14 cellular contexts compared by ENCODE assay signal in genomic region chr14:104697317-104697703, GRCh38. TPM values are rescaled to one million over a fixed set of nuclear protein-coding genes. Genes with fewer than 3 reads are reported as not detected.
A peak's percentile ranks its signal among the peaks of the same experiment; 100 is the strongest.
DNase-seq lines count a peak whose midpoint lies in the region; ATAC-seq, FAIRE-seq and TF ChIP-seq lines count a peak whose summit lies in the region.
"Had no signal": no experiment of that assay in that cellular context is flagged by ENCODE, and none has a peak within 500 bp of the region (broad histone marks: within the 10 kb centered on the region; RNA-seq: fewer than 3 reads in every experiment).

No MANE protein-coding gene starts in this region.

- TF ChIP-seq CTCF in right atrium auricular region (IDR thresholded peaks at IDR 0.05) (no peak), upper lobe of left lung (IDR thresholded peaks at IDR 0.05) (no peak)

- peaks cover 3% of the 10 kb centered on the region for H3K36me3 ChIP-seq in right atrium auricular region
- peaks cover 0 to 13% (median 0%) of the 10 kb centered on the region in 3 experiments for H3K36me3 ChIP-seq in naive thymus-derived CD4-positive, alpha-beta T cell (ENCODE audit: control insufficient read depth in 2 of 3, insufficient read depth in 3 of 3, low read length in 3 of 3)
- peaks cover 0 to 27% (median 19%) of the 10 kb centered on the region in 4 donors for H3K36me3 ChIP-seq in upper lobe of left lung
- H3K36me3 ChIP-seq: pancreas had no signal

- 88 to 92% methylated on average over 5 to 8 of the region's 10 CpGs for WGBS in upper lobe of left lung, 2 donors

- H3K4me1 ChIP-seq in right atrium auricular region: peaks cover 0 to 93% of the 10 kb centered on the region in 2 donors
- H3K4me1 ChIP-seq in naive thymus-derived CD4-positive, alpha-beta T cell (ENCODE audit: control insufficient read depth in 2 of 2, insufficient read depth in 2 of 2, low read length in 2 of 2): peaks cover 13 to 29% of the 10 kb centered on the region in 2 donors
- H3K4me1 ChIP-seq in upper lobe of left lung: peaks cover 63 to 81% (median 72%) of the 10 kb centered on the region in 4 donors
- H3K4me1 ChIP-seq: pancreas had no signal

- no peaks in the 10 kb centered on the region for H3K9me3 ChIP-seq in right atrium auricular region
- no peaks in the 10 kb centered on the region for H3K9me3 ChIP-seq in naive thymus-derived CD4-positive, alpha-beta T cell (ENCODE audit: control insufficient read depth in 2 of 3, low read length in 3 of 3)
- no peaks in the 10 kb centered on the region for H3K9me3 ChIP-seq in upper lobe of left lung
- H3K9me3 ChIP-seq: pancreas, SJSA1 had no signal

- H3K27me3 ChIP-seq in right atrium auricular region (no peaks in the 10 kb centered on the region), upper lobe of left lung (no peaks in the 10 kb centered on the region)
- H3K27me3 ChIP-seq in naive thymus-derived CD4-positive, alpha-beta T cell (ENCODE audit: control insufficient read depth in 2 of 2, insufficient read depth in 2 of 2, low read length in 2 of 2): no peaks in the 10 kb centered on the region
- H3K27me3 ChIP-seq: pancreas, SJSA1 had no signal

- no peak overlapping the region for H3K4me3 ChIP-seq in right atrium auricular region
- no peak overlapping the region for H3K4me3 ChIP-seq in naive thymus-derived CD4-positive, alpha-beta T cell (ENCODE audit: low read length)
- H3K4me3 ChIP-seq in upper lobe of left lung: no peak overlapping the region
- H3K4me3 ChIP-seq: pancreas, SJSA1 had no signal

- no peaks in the 10 kb centered on the region for H3K9me3 Mint-ChIP-seq in naive thymus-derived CD4-positive, alpha-beta T cell
- H3K9me3 Mint-ChIP-seq: mesothelial cell of epicardium had no signal

- H3K4me1 Mint-ChIP-seq in naive thymus-derived CD4-positive, alpha-beta T cell: peaks cover 8 to 37% (median 26%) of the 10 kb centered on the region in 7 donors

- H3K27me3 Mint-ChIP-seq in naive thymus-derived CD4-positive, alpha-beta T cell: no peaks in the 10 kb centered on the region

- peaks cover 0 to 3% (median 0%) of the 10 kb centered on the region in 5 donors for H3K36me3 Mint-ChIP-seq in naive thymus-derived CD4-positive, alpha-beta T cell

- intact Hi-C loops in cardiac septum (cut with DNase I): loop anchor here (5.0 kb wide), 1 partner anchor 40 kb away; no protein-coding TSS in a partner anchor
- intact Hi-C loops in naive thymus-derived CD4-positive, alpha-beta T cell (cut with micrococcal nuclease): no loop called here

- POLR2A ChIA-PET in naive thymus-derived CD4-positive, alpha-beta T cell (lab: Charles Lee): interaction anchor here (1.2 kb wide), 1 partner anchor 20 kb away, joined by 5 read pairs; no protein-coding TSS in a partner anchor

- CTCF ChIA-PET in naive thymus-derived CD4-positive, alpha-beta T cell (lab: Charles Lee): no interaction called here

- no peak for ATAC-seq in naive thymus-derived CD4-positive, alpha-beta T cell
- ATAC-seq in upper lobe of left lung (ENCODE audit: low FRiP score in 2 of 2) (no peak), GM19023 (IDR thresholded peaks at IDR 0.05; ENCODE audit: unreplicated experiment) (no peak)

- no peak for FAIRE-seq in GM19239 (lab: Jason Lieb, UNC)
- FAIRE-seq: pancreas, TTC549 had no signal

- no peak for DNase-seq in right atrium auricular region (ENCODE audit: low spot score)
- DNase-seq in cardiac septum (ENCODE audit: low spot score): no peak
- DNase-seq in naive thymus-derived CD4-positive, alpha-beta T cell: no peak
- peak in 1 of 2 donors; percentile 81 for DNase-seq in upper lobe of left lung
- DNase-seq in Ammon's horn (ENCODE audit: low spot score): no peak
- no peak for DNase-seq in GM19239 (ENCODE audit: insufficient read length, low spot score)
- DNase-seq: activated CD4-positive, alpha-beta T cell treated with anti-CD3 and anti-CD28 coated beads, Interleukin-2, amount 50 U/mL, for 4 hours; NCI-H446 treated with DMSO at 0.1 percent for 48 hours; pancreas had no signal

- peak overlapping the region in 7 of 9 donors; percentile 25 to 94 (median 68) for H3K27ac Mint-ChIP-seq in naive thymus-derived CD4-positive, alpha-beta T cell

- H3K27ac ChIP-seq in right atrium auricular region: peak overlapping the region; percentile 14 to 61
- H3K27ac ChIP-seq in cingulate gyrus (ENCODE audit: low read depth, low read length): peak overlapping the region; percentile 97
- peak overlapping the region; percentile 45 for H3K27ac ChIP-seq in naive thymus-derived CD4-positive, alpha-beta T cell (ENCODE audit: low read depth, low read length)
- peak overlapping the region in 3 of 4 donors; percentile 69 to 88 (median 72) for H3K27ac ChIP-seq in upper lobe of left lung
- H3K27ac ChIP-seq: pancreas, SJSA1 had no signal

- H3K4me3 Mint-ChIP-seq in naive thymus-derived CD4-positive, alpha-beta T cell: no peak overlapping the region
- H3K4me3 Mint-ChIP-seq: mesothelial cell of epicardium had no signal

- no peak for TF ChIP-seq POLR2A in upper lobe of left lung (IDR thresholded peaks at IDR 0.05)

- no peak for TF ChIP-seq EP300 in upper lobe of left lung (IDR thresholded peaks at IDR 0.05)

RNA-seq across cellular contexts. Expression of gene INF2, which starts 7.9 kb away (rescaled TPM):
- total RNA-seq in right atrium auricular region (10 to 100 TPM; 21.9 to 43.5 TPM), cardiac septum (41.2 TPM), upper lobe of left lung (100 to 1,000 TPM in 5 of 6 donors, 10 to 100 TPM in 1; 65.2 to 259 (median 131) TPM)
- total RNA-seq in naive thymus-derived CD4-positive, alpha-beta T cell: 100 to 1,000 TPM in 2 of 5 experiments, 10 to 100 TPM in 3; 65.0 to 140 (median 95.5) TPM
- 10 to 100 TPM in 1 of 2 donors, 1 to 10 TPM in 1; 5.8 to 12.4 TPM for polyA plus RNA-seq in naive thymus-derived CD4-positive, alpha-beta T cell

RNA-seq across cellular contexts. Expression of gene ADSS1, which starts 26.7 kb away (rescaled TPM):
- total RNA-seq in right atrium auricular region: 100 to 1,000 TPM; 113 to 158 TPM
- total RNA-seq in cardiac septum: 114 TPM
- 1 to 10 TPM in 4 of 5 experiments, under 1 TPM in 1; 0.73 to 4.8 (median 4.2) TPM for total RNA-seq in naive thymus-derived CD4-positive, alpha-beta T cell
- polyA plus RNA-seq in naive thymus-derived CD4-positive, alpha-beta T cell: 1 to 10 TPM; 1.1 to 1.8 TPM
- 10 to 100 TPM in 1 of 6 donors, 1 to 10 TPM in 5; 4.9 to 34.6 (median 6.2) TPM for total RNA-seq in upper lobe of left lung

RNA-seq across cellular contexts. Expression of gene SIVA1, which starts 55.6 kb away (rescaled TPM):
- 100 to 1,000 TPM; 137 to 238 TPM for total RNA-seq in right atrium auricular region
- total RNA-seq in cardiac septum: 50.9 TPM
- total RNA-seq in naive thymus-derived CD4-positive, alpha-beta T cell: 10 to 100 TPM; 61.4 to 97.7 (median 77.4) TPM
- 100 to 1,000 TPM; 269 to 276 TPM for polyA plus RNA-seq in naive thymus-derived CD4-positive, alpha-beta T cell
- total RNA-seq in upper lobe of left lung: 100 to 1,000 TPM in 2 of 6 donors, 10 to 100 TPM in 4; 72.3 to 241 (median 91.0) TPM

Comparison
In these comparisons a context has a peak if more than half of its experiments do, and no peak if none do; other contexts are left out.
1. H3K27ac ChIP-seq: peak in every context shown above with its lines; median percentile 97 in cingulate gyrus; 72 in upper lobe of left lung; 45 in naive thymus-derived CD4-positive, alpha-beta T cell; 38 in right atrium auricular region.